Comparison of ENCODE assay signal across 10 cellular contexts in genomic region chr19:58059681-58060080, GRCh38. TPM values are rescaled to one million over a fixed set of nuclear protein-coding genes. Genes with fewer than 3 reads are reported as not detected.
A peak's percentile ranks its signal among the peaks of the same experiment; 100 is the strongest.
DNase-seq lines count a peak whose midpoint lies in the region; ATAC-seq and TF ChIP-seq lines count a peak whose summit lies in the region.
"Had no signal": no experiment of that assay in that cellular context is flagged by ENCODE, and none has a peak within 500 bp of the region (broad histone marks: within the 10 kb centered on the region; RNA-seq: fewer than 3 reads in every experiment).

No MANE protein-coding gene starts in this region.

- TF ChIP-seq EP300 in esophagus muscularis mucosa (IDR thresholded peaks at IDR 0.05), result no peak

- peaks cover 0 to 12% of the 10 kb centered on the region in 2 donors for H3K27me3 Mint-ChIP-seq in natural killer cell treated with Interleukin-12 subunit alpha and Interleukin-12 subunit beta and Interleukin-15 and Interleukin-18, amount 100 ng/mL, for 72 hours

- no peak overlapping the region for H3K27ac Mint-ChIP-seq in natural killer cell treated with Interleukin-12 subunit alpha and Interleukin-12 subunit beta and Interleukin-15 and Interleukin-18, amount 100 ng/mL, for 72 hours

- H3K4me3 ChIP-seq in esophagus muscularis mucosa (peak overlapping the region; percentile 63 to 80 (median 72)), urinary bladder (ENCODE audit: low read depth, low read length) (peak overlapping the region; percentile 64)

- H3K36me3 Mint-ChIP-seq in natural killer cell treated with Interleukin-12 subunit alpha and Interleukin-12 subunit beta and Interleukin-15 and Interleukin-18, amount 100 ng/mL, for 72 hours, result peaks cover 13% of the 10 kb centered on the region

- no peak for TF ChIP-seq CTCF in esophagus muscularis mucosa (IDR thresholded peaks at IDR 0.05)

- peaks cover 10 to 22% (median 16%) of the 10 kb centered on the region in 4 donors for H3K4me1 ChIP-seq in esophagus muscularis mucosa
- no peaks in the 10 kb centered on the region for H3K4me1 ChIP-seq in urinary bladder (ENCODE audit: insufficient read depth)

- DNase-seq in Right ventricle myocardium inferior (ENCODE audit: missing footprints), result no peak
- no peak for DNase-seq in cardiac septum (ENCODE audit: low spot score)
- no peak for DNase-seq in esophagus muscularis mucosa (ENCODE audit: extremely low spot score)
- no peak for DNase-seq in natural killer cell treated with Interleukin-12 subunit alpha and Interleukin-12 subunit beta and Interleukin-15 and Interleukin-18, amount 100 ng/mL, for 72 hours (ENCODE audit: low spot score)
- no peak for DNase-seq in DMS153 (lab: John Stamatoyannopoulos, UW)
- DNase-seq in left colon, result no peak
- DNase-seq: KBM-7 had no signal

- H3K36me3 ChIP-seq in esophagus muscularis mucosa (peaks cover 13 to 24% (median 16%) of the 10 kb centered on the region in 4 donors), urinary bladder (ENCODE audit: insufficient read depth) (no peaks in the 10 kb centered on the region)

- TF ChIP-seq POLR2A in esophagus muscularis mucosa (IDR thresholded peaks at IDR 0.05; ENCODE audit: low read depth), result no peak

- H3K9me3 Mint-ChIP-seq in natural killer cell treated with Interleukin-12 subunit alpha and Interleukin-12 subunit beta and Interleukin-15 and Interleukin-18, amount 100 ng/mL, for 72 hours, result peaks cover 20% of the 10 kb centered on the region

- peak; percentile 6 for ATAC-seq in Right ventricle myocardium inferior
- peak in 1 of 2 donors; percentile 19 for ATAC-seq in natural killer cell treated with Interleukin-12 subunit alpha and Interleukin-12 subunit beta and Interleukin-15 and Interleukin-18, amount 100 ng/mL, for 72 hours
- no peak for ATAC-seq in left colon
- no peak for ATAC-seq in GM19328 (IDR thresholded peaks at IDR 0.05; ENCODE audit: unreplicated experiment)

- peaks cover 0 to 3% (median 0%) of the 10 kb centered on the region in 4 donors for H3K27me3 ChIP-seq in esophagus muscularis mucosa

- WGBS in esophagus muscularis mucosa, result 14% methylated on average over 27 of the region's 29 CpGs
- WGBS in urinary bladder, result 8% methylated on average over 29 of the region's 29 CpGs

- H3K4me3 Mint-ChIP-seq in natural killer cell treated with Interleukin-12 subunit alpha and Interleukin-12 subunit beta and Interleukin-15 and Interleukin-18, amount 100 ng/mL, for 72 hours, result peak overlapping the region; percentile 66

- H3K4me1 Mint-ChIP-seq in natural killer cell treated with Interleukin-12 subunit alpha and Interleukin-12 subunit beta and Interleukin-15 and Interleukin-18, amount 100 ng/mL, for 72 hours (ENCODE audit: low read depth in 2 of 2), result peaks cover 0 to 14% of the 10 kb centered on the region in 2 donors

- peaks cover 0 to 40% (median 20%) of the 10 kb centered on the region in 4 donors for H3K9me3 ChIP-seq in esophagus muscularis mucosa
- H3K9me3 ChIP-seq: SK-N-SH had no signal

- intact Hi-C loops in Right ventricle myocardium inferior (cut with DNase I) (loop anchor here (1.0 to 5.0 kb wide), 2 partner anchors 39 to 57 kb away; partner anchors contain the start of genes ZNF606 and ZSCAN18), cardiac septum (cut with DNase I) (loop anchor here (5.0 kb wide), 1 partner anchor 112 kb away; the partner anchor contains the start of gene ZNF256), esophagus muscularis mucosa (cut with DNase I) (no loop called here), left colon (cut with DNase I, micrococcal nuclease) (no loop called here)

- H3K27ac ChIP-seq in esophagus muscularis mucosa (replicated peaks in 1 of 4), result peak overlapping the region; percentile 93 to 94 (median 93)
- peak overlapping the region; percentile 91 for H3K27ac ChIP-seq in urinary bladder (ENCODE audit: low read depth)

RNA-seq across cellular contexts. Expression of gene ZNF135, which starts 0.6 kb away (rescaled TPM):
- 3.7 TPM for total RNA-seq in Right ventricle myocardium inferior
- total RNA-seq in cardiac septum, result 4.2 TPM
- 1 to 10 TPM; 5.1 to 9.1 (median 6.6) TPM for total RNA-seq in esophagus muscularis mucosa
- 1 to 10 TPM in 1 of 2 donors, under 1 TPM in 1; 0.20 to 1.4 TPM for total RNA-seq in natural killer cell treated with Interleukin-12 subunit alpha and Interleukin-12 subunit beta and Interleukin-15 and Interleukin-18, amount 100 ng/mL, for 72 hours
- 12.6 TPM for total RNA-seq in urinary bladder
- polyA plus RNA-seq in urinary bladder, result 9.0 TPM
- 1 to 10 TPM; 1.1 to 1.2 TPM for total RNA-seq in left colon

RNA-seq across cellular contexts. Expression of gene ZSCAN1, which starts 25.9 kb away (rescaled TPM):
- not detected for total RNA-seq in Right ventricle myocardium inferior
- not detected for total RNA-seq in cardiac septum
- total RNA-seq in esophagus muscularis mucosa, result not detected
- not detected for total RNA-seq in natural killer cell treated with Interleukin-12 subunit alpha and Interleukin-12 subunit beta and Interleukin-15 and Interleukin-18, amount 100 ng/mL, for 72 hours
- not detected for total RNA-seq in urinary bladder
- 0.44 TPM for polyA plus RNA-seq in urinary bladder
- total RNA-seq in left colon, result not detected
- polyA plus RNA-seq: SK-N-SH had no signal

RNA-seq across cellular contexts. Expression of gene ZSCAN18, which starts 38.4 kb away (rescaled TPM):
- 65.8 TPM for total RNA-seq in Right ventricle myocardium inferior
- 71.7 TPM for total RNA-seq in cardiac septum
- 100 to 1,000 TPM in 3 of 4 donors, 10 to 100 TPM in 1; 93.0 to 141 (median 124) TPM for total RNA-seq in esophagus muscularis mucosa
- total RNA-seq in natural killer cell treated with Interleukin-12 subunit alpha and Interleukin-12 subunit beta and Interleukin-15 and Interleukin-18, amount 100 ng/mL, for 72 hours, result 10 to 100 TPM in 1 of 2 donors, 1 to 10 TPM in 1; 9.7 to 22.2 TPM
- 73.1 TPM for total RNA-seq in urinary bladder
- polyA plus RNA-seq in urinary bladder, result 98.2 TPM
- 10 to 100 TPM; 19.8 to 22.6 TPM for total RNA-seq in left colon

RNA-seq across cellular contexts. Expression of gene ZNF606, which starts 57.1 kb away (rescaled TPM):
- total RNA-seq in Right ventricle myocardium inferior (11.8 TPM), cardiac septum (13.8 TPM), esophagus muscularis mucosa (10 to 100 TPM in 3 of 4 donors, 1 to 10 TPM in 1; 7.6 to 23.3 (median 15.5) TPM), urinary bladder (35.4 TPM), left colon (10 to 100 TPM; 10.4 to 13.5 TPM)
- total RNA-seq in natural killer cell treated with Interleukin-12 subunit alpha and Interleukin-12 subunit beta and Interleukin-15 and Interleukin-18, amount 100 ng/mL, for 72 hours, result 1 to 10 TPM; 8.8 to 8.9 TPM
- 11.2 TPM for polyA plus RNA-seq in urinary bladder

Comparison
In these comparisons a context has a peak if more than half of its experiments do, and no peak if none do; other contexts are left out.
1. intact Hi-C loops: an anchor here in Right ventricle myocardium inferior (1.0 to 5.0 kb wide) and cardiac septum (5.0 kb wide); none called in esophagus muscularis mucosa and left colon.